In genomic region chr22:31083923-31084810, GRCh38 we compare ENCODE assay signal across 2 cellular contexts.
A peak's percentile ranks its signal among the peaks of the same experiment; 100 is the strongest.
TF ChIP-seq lines count a peak whose summit lies in the region.

No MANE protein-coding gene starts in this region.

TF ChIP-seq in liver, 16 proteins besides CTCF, POLR2A, EP300 and RAD21:
- TF ChIP-seq YY1 (IDR thresholded peaks at IDR 0.05): peak; percentile 92
- no peak for TF ChIP-seq NR2F2 (IDR thresholded peaks at IDR 0.05)

TF ChIP-seq in HepG2, 621 proteins besides CTCF, POLR2A, EP300 and RAD21:
- no peak for TF ChIP-seq ATF7 (IDR thresholded peaks at IDR 0.05)
- TF ChIP-seq ATF7 (CRISPR knock-in tag; IDR thresholded peaks at IDR 0.05): no peak
- no peak for TF ChIP-seq HIC2 (CRISPR knock-in tag; IDR thresholded peaks at IDR 0.05; ENCODE audit: low read depth)
- TF ChIP-seq PAX8 (CRISPR knock-in tag; IDR thresholded peaks at IDR 0.05; ENCODE audit: borderline replicate concordance): no peak
- TF ChIP-seq MXI1 (IDR thresholded peaks at IDR 0.05; ENCODE audit: borderline replicate concordance, low read depth, low read length): no peak
- no peak for TF ChIP-seq ZNF143 (CRISPR knock-in tag; IDR thresholded peaks at IDR 0.05)
- no peak for TF ChIP-seq IKZF1 (IDR thresholded peaks at IDR 0.05)
- no peak for TF ChIP-seq SP1 (IDR thresholded peaks at IDR 0.05)
- no peak for TF ChIP-seq SP1 (CRISPR knock-in tag; IDR thresholded peaks at IDR 0.05)
- no peak for TF ChIP-seq ZSCAN20 (CRISPR knock-in tag; IDR thresholded peaks at IDR 0.05; ENCODE audit: borderline replicate concordance)
- TF ChIP-seq ZNF446 (CRISPR knock-in tag; IDR thresholded peaks at IDR 0.05): no peak
- TF ChIP-seq MTA3 (CRISPR knock-in tag; IDR thresholded peaks at IDR 0.05): no peak
